ENCODE assay signal across 9 cellular contexts in the genomic region with DNA sequence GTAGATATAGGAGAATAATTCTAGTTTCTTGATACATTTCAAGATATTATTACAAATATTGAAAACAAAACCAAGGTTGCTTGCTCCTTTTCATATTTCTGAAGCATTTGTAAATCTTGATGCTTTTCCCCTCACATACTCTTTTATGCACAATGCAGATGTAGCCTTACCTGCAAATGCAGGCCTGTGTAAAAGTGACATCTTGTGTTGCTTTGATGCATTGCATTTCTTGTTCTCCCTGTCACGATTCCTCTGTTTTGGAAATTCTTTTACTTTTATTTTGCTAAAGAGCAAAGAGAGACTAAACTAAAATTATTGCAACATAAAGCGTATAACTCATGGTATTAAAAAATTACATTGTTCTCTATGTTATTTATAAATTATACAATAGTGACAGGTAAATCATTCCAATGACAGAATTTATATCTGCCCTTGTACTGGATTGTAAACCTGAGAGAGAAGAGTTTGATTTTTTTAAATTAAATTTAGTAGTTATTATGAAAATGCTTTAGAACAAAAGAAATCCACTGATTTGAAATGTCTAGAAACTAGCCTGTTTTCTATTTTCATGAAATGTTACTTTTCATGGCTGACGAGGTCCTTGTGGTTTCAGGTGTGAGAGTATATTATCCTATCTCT.
DNase-seq lines count a peak whose midpoint lies in the region; ATAC-seq lines count a peak whose summit lies in the region.
"Had no signal": no experiment of that assay in that cellular context is flagged by ENCODE, and none has a peak within 500 bp of the region (broad histone marks: within the 10 kb centered on the region; RNA-seq: fewer than 3 reads in every experiment).

No MANE protein-coding gene starts in this region.

- ATAC-seq in activated CD4-positive, CD25-positive, alpha-beta regulatory T cell treated with anti-CD3 and anti-CD28 coated beads, Interleukin-2, amount 50 U/mL, for 24 hours: no peak

- peak; percentile 16 for DNase-seq in COLO829 (ENCODE audit: low spot score)
- peak; percentile 13 for DNase-seq in HT1080 (ENCODE audit: low read depth)
- peak; percentile 21 for DNase-seq in amniotic stem cell (lab: John Stamatoyannopoulos, UW)
- DNase-seq in kidney glomerular epithelial cell (lab: John Stamatoyannopoulos, UW): peak; percentile 28
- no peak for DNase-seq in activated CD8-positive, alpha-beta memory T cell treated with anti-CD3 and anti-CD28 coated beads, Interleukin-2, amount 50 U/mL, for 4 hours
- DNase-seq in activated CD4-positive, alpha-beta T cell treated with anti-CD3 and anti-CD28 coated beads for 4 hours: no peak
- no peak for DNase-seq in DMS153 (lab: John Stamatoyannopoulos, UW)
- DNase-seq: NCI-H526 treated with DMSO at 0.1 percent for 48 hours had no signal

Comparison
In these comparisons a context has a peak if more than half of its experiments do, and no peak if none do; other contexts are left out.
1. DNase-seq: peak in COLO829 (single experiment), HT1080 (single experiment), amniotic stem cell (single experiment) and kidney glomerular epithelial cell (single experiment); none in activated CD8-positive, alpha-beta memory T cell treated with anti-CD3 and anti-CD28 coated beads, Interleukin-2, amount 50 U/mL, for 4 hours (single experiment), activated CD4-positive, alpha-beta T cell treated with anti-CD3 and anti-CD28 coated beads for 4 hours (0 of 2) and DMS153 (single experiment).